8 cellular contexts compared by ENCODE assay signal in the genomic region with DNA sequence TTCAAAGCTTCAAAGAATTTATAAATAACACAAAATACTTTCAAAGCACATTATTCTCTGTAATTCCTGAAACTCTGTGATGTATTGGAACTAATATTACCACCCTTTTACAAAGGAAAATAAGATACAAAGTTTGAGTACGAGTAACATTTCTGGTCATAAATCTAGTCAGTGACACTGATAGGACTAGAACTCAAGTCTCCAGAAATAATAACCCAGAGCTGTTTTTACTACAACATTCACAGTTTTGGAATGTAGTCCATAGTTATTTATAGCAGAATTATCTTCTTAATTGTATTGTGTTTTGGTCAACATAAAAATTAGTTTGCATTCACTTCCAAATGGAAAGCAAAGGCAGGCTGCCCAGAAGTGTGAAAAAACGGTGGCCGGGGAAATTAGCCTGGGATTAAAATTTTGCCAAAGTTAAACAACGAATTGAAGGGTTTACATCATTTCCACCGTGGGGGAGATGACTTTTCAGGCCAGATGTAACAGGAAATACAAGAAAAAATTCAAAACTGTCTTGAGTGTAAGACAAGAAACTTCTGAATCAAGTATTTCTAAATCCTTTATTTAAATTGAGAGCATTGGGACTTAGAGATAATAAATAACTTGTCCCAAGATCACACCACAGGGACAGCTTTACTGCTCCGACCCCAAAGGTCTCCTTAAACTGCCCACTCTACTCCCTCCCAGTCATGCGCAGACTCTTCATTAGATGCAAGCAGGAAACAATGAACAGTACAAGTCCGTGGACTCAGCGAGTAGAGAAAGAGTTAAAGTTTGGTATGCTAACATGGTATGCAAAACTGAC.
DNase-seq lines count a peak whose midpoint lies in the region; ATAC-seq, FAIRE-seq and TF ChIP-seq lines count a peak whose summit lies in the region.

No MANE protein-coding gene starts in this region.

- FAIRE-seq in endometrium (lab: Jason Lieb, UNC), result peak; percentile 89

- peak overlapping the region; percentile 76; the same call in 1 of the 2 replicates for H3K9ac ChIP-seq in HCT116 (ENCODE audit: low read length)

- no peaks in the 10 kb centered on the region for H3K9me3 ChIP-seq in HCT116 (ENCODE audit: control insufficient read depth in 1 of 2, insufficient read depth in 1 of 2, low read depth in 1 of 2, low read length in 2 of 2)
- no peaks in the 10 kb centered on the region for H3K9me3 ChIP-seq in Panc1 (ENCODE audit: control insufficient read depth, insufficient read depth, low read depth, low read length)

- RAD21 ChIA-PET in HCT116 (lab: Charles Lee; ENCODE audit: low non-redundant PET in 1 of 2, low total read pairs in 2 of 2, uncharacterized antibody in 2 of 2, unreplicated experiment in 2 of 2), result no interaction called here

- no peaks in the 10 kb centered on the region for H3K36me3 Mint-ChIP-seq in neural crest cell (ENCODE audit: low read depth)

- no peak overlapping the region for H2AFZ ChIP-seq in HCT116 (ENCODE audit: low read depth, low read length, poor library complexity, severe bottlenecking)

- peak; percentile 28 for DNase-seq in GM12865 (ENCODE audit: low read depth)
- no peak for DNase-seq in HCT116 (ENCODE audit: low read depth, low spot score)
- DNase-seq in Panc1 (ENCODE audit: low read depth, low spot score), result no peak
- peak; percentile 11 for DNase-seq in neural crest cell (ENCODE audit: low read depth, low spot score)

- H3K9me3 Mint-ChIP-seq in neural crest cell, result no peaks in the 10 kb centered on the region

- H3K4me3 ChIP-seq in GM12865 (ENCODE audit: low read depth, low read length), result peak overlapping the region; percentile 67
- H3K4me3 ChIP-seq in HCT116 (replicated peaks in 1 of 2; ENCODE audit: low read depth in 1 of 2, low read length in 2 of 2), result peak overlapping the region; percentile 69 to 81
- peak overlapping the region; percentile 73 to 84 for H3K4me3 ChIP-seq in Panc1 (ENCODE audit: low read depth in 2 of 2, low read length in 2 of 2)

- H3K4me3 Mint-ChIP-seq in neural crest cell, result peak overlapping the region; percentile 97

- ATAC-seq in HCT116 (no peak), Panc1 (no peak), GM19324 (IDR thresholded peaks at IDR 0.05; ENCODE audit: low FRiP score, unreplicated experiment) (no peak), GM21423 (IDR thresholded peaks at IDR 0.05; ENCODE audit: unreplicated experiment) (no peak)
- no peak for ATAC-seq in activated CD4-positive, CD25-positive, alpha-beta regulatory T cell treated with anti-CD3 and anti-CD28 coated beads, Interleukin-2, amount 50 U/mL, for 24 hours

- TF ChIP-seq RAD21 in HCT116 (IDR thresholded peaks at IDR 0.05; ENCODE audit: low read depth), result no peak

- H3K27ac ChIP-seq in HCT116 (ENCODE audit: low read depth, low read length), result peak overlapping the region; percentile 3; the same call in 1 of the 2 replicates
- H3K27ac ChIP-seq in Panc1 (ENCODE audit: low read length), result peak overlapping the region; percentile 90

- no peaks in the 10 kb centered on the region for H3K36me3 ChIP-seq in HCT116 (ENCODE audit: control insufficient read depth in 1 of 2, insufficient read depth in 2 of 2, low read length in 2 of 2)
- H3K36me3 ChIP-seq in Panc1 (ENCODE audit: control insufficient read depth, insufficient read depth, low read length), result no peaks in the 10 kb centered on the region

- peaks cover 42% of the 10 kb centered on the region for H3K79me2 ChIP-seq in HCT116 (ENCODE audit: insufficient read depth, low read length)

- CTCF ChIA-PET in HCT116 (lab: Charles Lee) (no interaction called here), Panc1 (lab: Charles Lee) (no interaction called here)

- TF ChIP-seq CTCF in GM12865 (IDR thresholded peaks at IDR 0.05; ENCODE audit: insufficient read depth, low read depth, low read length, missing control alignments), result no peak
- no peak for TF ChIP-seq CTCF in HCT116 (IDR thresholded peaks at IDR 0.05 in 2 of 3, conservative IDR thresholded peaks at IDR 0.05 in 1 of 3; ENCODE audit: borderline replicate concordance in 1 of 3, insufficient read depth in 1 of 3, low read depth in 2 of 3, low read length in 2 of 3)
- TF ChIP-seq CTCF in Panc1 (IDR thresholded peaks at IDR 0.05), result no peak
- TF ChIP-seq CTCF in neural crest cell (conservative IDR thresholded peaks at IDR 0.05), result no peak

- no peak overlapping the region for H3K27ac Mint-ChIP-seq in neural crest cell (ENCODE audit: unreplicated experiment)

- peak overlapping the region; percentile 95 for H3K4me2 ChIP-seq in HCT116 (ENCODE audit: low read length)

- H3K9me2 ChIP-seq in HCT116 (ENCODE audit: insufficient read depth), result no peaks in the 10 kb centered on the region

- no peaks in the 10 kb centered on the region for H3K27me3 ChIP-seq in HCT116 (ENCODE audit: insufficient read depth, low read length)
- no peaks in the 10 kb centered on the region for H3K27me3 ChIP-seq in Panc1 (ENCODE audit: control insufficient read depth, insufficient read depth, low read length)

- no peaks in the 10 kb centered on the region for H4K20me1 ChIP-seq in HCT116 (ENCODE audit: insufficient read depth)

- intact Hi-C loops in HCT116 (cut with micrococcal nuclease) (no loop called here), Panc1 (cut with micrococcal nuclease; ENCODE audit: unreplicated experiment) (no loop called here)

- peaks cover 18% of the 10 kb centered on the region for H3K4me1 Mint-ChIP-seq in neural crest cell

- POLR2A ChIA-PET in HCT116 (lab: Charles Lee) (no interaction called here), Panc1 (lab: Charles Lee) (interaction anchor here (0.7 kb wide), 1 partner anchor 194 kb away, joined by 4 read pairs; no protein-coding TSS in a partner anchor)

- peaks cover 34% of the 10 kb centered on the region for H3K27me3 Mint-ChIP-seq in neural crest cell (ENCODE audit: low read depth)

- peaks cover 19 to 30% of the 10 kb centered on the region in 2 experiments for H3K4me1 ChIP-seq in HCT116 (ENCODE audit: control insufficient read depth in 1 of 2, insufficient read depth in 2 of 2, low read length in 2 of 2)
- peaks cover 21% of the 10 kb centered on the region for H3K4me1 ChIP-seq in Panc1 (ENCODE audit: control insufficient read depth, insufficient read depth, low read length)

- in situ Hi-C loops in Panc1 (cut with HindIII; ENCODE audit: low pct_unique_long_range_greater_than_20kb, low sequenced_read_pairs), result no loop called here

- BruUV-seq in HCT116 (replicated peaks; lab: Mats Ljungman, UMichigan) (TSS peak; percentile 55), Panc1 (replicated peaks; lab: Mats Ljungman, UMichigan) (TSS peak; percentile 75)

- TF ChIP-seq POLR2A in HCT116 (IDR thresholded peaks at IDR 0.05; ENCODE audit: borderline replicate concordance, extremely low read depth, insufficient read depth, insufficient read length), result no peak

TF ChIP-seq in HCT116, 20 proteins besides CTCF, POLR2A, EP300 and RAD21:
- no peak for TF ChIP-seq EGR1 (IDR thresholded peaks at IDR 0.05; ENCODE audit: low read depth)

Comparison
In these comparisons a context has a peak if more than half of its experiments do, and no peak if none do; other contexts are left out.
1. DNase-seq: peak in GM12865 (single experiment) and neural crest cell (single experiment); none in HCT116 (single experiment) and Panc1 (single experiment).
2. Peak in every context shown above with its lines, with median percentiles within 50 percentile points of each other: H3K4me3 ChIP-seq.